In genomic region chr6:8131265-8131897, GRCh38 we compare ENCODE assay signal across 8 cellular contexts. TPM values are rescaled to one million over a fixed set of nuclear protein-coding genes. Genes with fewer than 3 reads are reported as not detected.
A peak's percentile ranks its signal among the peaks of the same experiment; 100 is the strongest.
DNase-seq lines count a peak whose midpoint lies in the region; ATAC-seq and TF ChIP-seq lines count a peak whose summit lies in the region.

No MANE protein-coding gene starts in this region.

- H3K27ac Mint-ChIP-seq in activated B cell treated with CpG ODN at 0.5 μM for 24 hours (no peak overlapping the region), endodermal cell (no peak overlapping the region)

- H3K36me3 Mint-ChIP-seq in activated B cell treated with CpG ODN at 0.5 μM for 24 hours (ENCODE audit: low read depth) (no peaks in the 10 kb centered on the region), endodermal cell (ENCODE audit: low read depth) (no peaks in the 10 kb centered on the region)

- H3K4me3 ChIP-seq in endodermal cell (ENCODE audit: low read length) = no peak overlapping the region
- no peak overlapping the region for H3K4me3 ChIP-seq in transverse colon

- POLR2A ChIA-PET in activated B cell treated with CpG ODN at 0.5 μM for 24 hours (lab: Charles Lee) = no interaction called here

- intact Hi-C loops in activated B cell treated with CpG ODN at 0.5 μM for 24 hours (cut with micrococcal nuclease) (loop anchor here (1.0 kb wide), 1 partner anchor 88 kb away; no protein-coding TSS in a partner anchor), transverse colon (cut with DNase I; ENCODE audit: low total_unique reads) (no loop called here)

- no peak overlapping the region for H3K9ac ChIP-seq in endodermal cell (ENCODE audit: extremely low read depth, low read length, poor library complexity, severe bottlenecking)

- peaks cover 4% of the 10 kb centered on the region for H3K27me3 ChIP-seq in endodermal cell (ENCODE audit: control insufficient read depth, insufficient read depth, low read length, poor library complexity, severe bottlenecking)
- H3K27me3 ChIP-seq in transverse colon = peaks cover 16% of the 10 kb centered on the region

- CTCF ChIA-PET in activated B cell treated with CpG ODN at 0.5 μM for 24 hours (lab: Charles Lee) = interaction anchor here (1.1 to 2.0 kb wide), 3 partner anchors 14 to 90 kb away, joined by 3 to 28 read pairs (median 8); no protein-coding TSS in a partner anchor

- no peak for TF ChIP-seq EP300 in transverse colon (IDR thresholded peaks at IDR 0.05; ENCODE audit: low read depth)

- ATAC-seq in HG02938 (IDR thresholded peaks at IDR 0.05; ENCODE audit: unreplicated experiment) (peak; percentile 67), activated B cell treated with CpG ODN at 0.5 μM for 24 hours (ENCODE audit: low read depth) (peak; percentile 25)

- H3K27me3 Mint-ChIP-seq in activated B cell treated with CpG ODN at 0.5 μM for 24 hours (peaks cover 9% of the 10 kb centered on the region), endodermal cell (ENCODE audit: insufficient read depth) (peaks cover 15% of the 10 kb centered on the region)

- peak in 4 of 6 experiments; percentile 3 to 34 (median 24) for DNase-seq in stimulated activated naive CD4-positive, alpha-beta T cell (lab: John Stamatoyannopoulos, UW)
- DNase-seq in stimulated activated naive CD4-positive, alpha-beta T cell treated with Interleukin-2 at 50 U/mL for 16 hours (lab: John Stamatoyannopoulos, UW) = no peak
- DNase-seq in NCI-H2081 treated with DMSO at 0.1 percent for 48 hours (lab: John Stamatoyannopoulos, UW) = peak; percentile 4
- no peak for DNase-seq in activated B cell treated with CpG ODN at 0.5 μM for 24 hours
- peak; percentile 90 for DNase-seq in endodermal cell
- peak; percentile 51 for DNase-seq in mucosa of gallbladder (ENCODE audit: low spot score)
- DNase-seq in transverse colon = peak; percentile 39

- H3K4me1 ChIP-seq in endodermal cell (ENCODE audit: control insufficient read depth, insufficient read depth, low read length) (no peaks in the 10 kb centered on the region), transverse colon (no peaks in the 10 kb centered on the region)

- H3K27ac ChIP-seq in endodermal cell (ENCODE audit: low read depth, low read length) (no peak overlapping the region), transverse colon (no peak overlapping the region)

- in situ Hi-C loops in transverse colon (cut with MboI; ENCODE audit: low pct_ligation_motif_present in 1 of 4, low pct_unique_long_range_greater_than_20kb in 1 of 4, low sequenced_read_pairs in 3 of 4) = loop anchor here in 2 of 4 donors (5.0 to 10.0 kb wide), 2 partner anchors 91 to 93 kb away; no protein-coding TSS in a partner anchor

- no peaks in the 10 kb centered on the region for H3K9me3 ChIP-seq in endodermal cell (ENCODE audit: control insufficient read depth, low read length)
- no peaks in the 10 kb centered on the region for H3K9me3 ChIP-seq in transverse colon

- no peak for TF ChIP-seq POLR2A in transverse colon (IDR thresholded peaks at IDR 0.05)

- H3K4me3 Mint-ChIP-seq in activated B cell treated with CpG ODN at 0.5 μM for 24 hours (no peak overlapping the region), endodermal cell (no peak overlapping the region)

- no peak for TF ChIP-seq CTCF in activated B cell treated with CpG ODN at 0.5 μM for 24 hours (IDR thresholded peaks at IDR 0.05)
- TF ChIP-seq CTCF in endodermal cell (conservative IDR thresholded peaks at IDR 0.05) = peak; percentile 88
- peak; percentile 31 to 55 (median 40) for TF ChIP-seq CTCF in transverse colon (IDR thresholded peaks at IDR 0.05)

- 57 to 64% methylated on average over 10 to 12 of the region's 13 CpGs for whole genome bisulfite sequencing in endodermal cell (ENCODE audit: insufficient coverage in 1 of 2, insufficient read length in 1 of 2), 2 experiments
- 29 to 49% methylated on average over 5 to 13 of the region's 13 CpGs for WGBS in transverse colon (ENCODE audit: low coverage in 1 of 2), 2 donors

- H3K9me3 Mint-ChIP-seq in activated B cell treated with CpG ODN at 0.5 μM for 24 hours = no peaks in the 10 kb centered on the region
- H3K9me3 Mint-ChIP-seq in endodermal cell = no peaks in the 10 kb centered on the region

- H3K4me1 Mint-ChIP-seq in activated B cell treated with CpG ODN at 0.5 μM for 24 hours (no peaks in the 10 kb centered on the region), endodermal cell (peaks cover 1% of the 10 kb centered on the region)

- H3K36me3 ChIP-seq in endodermal cell (ENCODE audit: control insufficient read depth, insufficient read depth, low read length) = no peaks in the 10 kb centered on the region
- H3K36me3 ChIP-seq in transverse colon = no peaks in the 10 kb centered on the region

RNA-seq across cellular contexts. Expression of gene EEF1E1, which starts 29.0 kb away (rescaled TPM):
- total RNA-seq in activated B cell treated with CpG ODN at 0.5 μM for 24 hours (32.5 and 33.0 TPM in 2 replicates), endodermal cell (10 to 100 TPM; 41.5 to 46.6 TPM), mucosa of gallbladder (11.6 TPM), transverse colon (10 to 100 TPM in 2 of 4 donors, not detected in 2; 14.9 to 27.0 TPM)
- 65.3 TPM for polyA plus RNA-seq in endodermal cell (2013, experiment 1 of 2)
- 61.7 TPM for polyA plus RNA-seq in endodermal cell (2013, experiment 2 of 2)

Comparison
In these comparisons a context has a peak if more than half of its experiments do, and no peak if none do; other contexts are left out.
1. DNase-seq: peak in stimulated activated naive CD4-positive, alpha-beta T cell (4 of 6), NCI-H2081 treated with DMSO at 0.1 percent for 48 hours (single experiment), endodermal cell (single experiment), mucosa of gallbladder (single experiment) and transverse colon (single experiment); none in stimulated activated naive CD4-positive, alpha-beta T cell treated with Interleukin-2 at 50 U/mL for 16 hours (single experiment) and activated B cell treated with CpG ODN at 0.5 μM for 24 hours (single experiment).